Comparison of ENCODE assay signal across 1 cellular context in the genomic region with DNA sequence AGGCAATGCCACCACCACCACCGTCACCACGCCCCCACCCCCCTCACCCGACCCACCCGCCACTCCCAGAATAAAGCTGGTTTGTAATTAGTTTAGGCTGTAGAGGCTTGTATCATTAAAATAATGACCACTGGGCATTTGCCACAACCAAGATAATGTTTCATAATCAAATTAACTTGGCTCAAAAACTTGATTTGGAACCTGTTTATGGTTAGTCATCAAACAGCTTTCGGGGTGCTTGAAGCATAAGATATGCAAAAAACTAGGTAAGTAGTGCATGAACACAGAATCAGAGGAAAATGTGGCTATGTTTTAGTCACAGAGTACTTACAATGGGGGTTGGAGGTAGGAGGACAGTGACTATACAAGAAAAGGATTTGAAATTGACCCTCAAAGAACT.
TF ChIP-seq lines count a peak whose summit lies in the region.

No MANE protein-coding gene starts in this region.

TF ChIP-seq in SK-N-SH, 30 proteins besides CTCF, POLR2A, EP300 and RAD21 (continued from another document):
- TF ChIP-seq TEAD4 (IDR thresholded peaks at IDR 0.05; ENCODE audit: borderline replicate concordance, insufficient read depth) (no peak), EZH2phosphoT487 (IDR thresholded peaks at IDR 0.05; ENCODE audit: borderline replicate concordance, low read depth) (no peak), FOXJ3 (CRISPR knock-in tag; IDR thresholded peaks at IDR 0.05) (no peak), ELF1 (IDR thresholded peaks at IDR 0.05) (no peak), FOSL2 (IDR thresholded peaks at IDR 0.05; ENCODE audit: borderline replicate concordance, low read depth) (no peak), POLR2AphosphoS5 (IDR thresholded peaks at IDR 0.05; ENCODE audit: low read depth, low read length) (no peak), GATA2 (CRISPR knock-in tag; IDR thresholded peaks at IDR 0.05) (no peak), TCF12 (IDR thresholded peaks at IDR 0.05) (no peak)
- TF ChIP-seq, protein P1, sequence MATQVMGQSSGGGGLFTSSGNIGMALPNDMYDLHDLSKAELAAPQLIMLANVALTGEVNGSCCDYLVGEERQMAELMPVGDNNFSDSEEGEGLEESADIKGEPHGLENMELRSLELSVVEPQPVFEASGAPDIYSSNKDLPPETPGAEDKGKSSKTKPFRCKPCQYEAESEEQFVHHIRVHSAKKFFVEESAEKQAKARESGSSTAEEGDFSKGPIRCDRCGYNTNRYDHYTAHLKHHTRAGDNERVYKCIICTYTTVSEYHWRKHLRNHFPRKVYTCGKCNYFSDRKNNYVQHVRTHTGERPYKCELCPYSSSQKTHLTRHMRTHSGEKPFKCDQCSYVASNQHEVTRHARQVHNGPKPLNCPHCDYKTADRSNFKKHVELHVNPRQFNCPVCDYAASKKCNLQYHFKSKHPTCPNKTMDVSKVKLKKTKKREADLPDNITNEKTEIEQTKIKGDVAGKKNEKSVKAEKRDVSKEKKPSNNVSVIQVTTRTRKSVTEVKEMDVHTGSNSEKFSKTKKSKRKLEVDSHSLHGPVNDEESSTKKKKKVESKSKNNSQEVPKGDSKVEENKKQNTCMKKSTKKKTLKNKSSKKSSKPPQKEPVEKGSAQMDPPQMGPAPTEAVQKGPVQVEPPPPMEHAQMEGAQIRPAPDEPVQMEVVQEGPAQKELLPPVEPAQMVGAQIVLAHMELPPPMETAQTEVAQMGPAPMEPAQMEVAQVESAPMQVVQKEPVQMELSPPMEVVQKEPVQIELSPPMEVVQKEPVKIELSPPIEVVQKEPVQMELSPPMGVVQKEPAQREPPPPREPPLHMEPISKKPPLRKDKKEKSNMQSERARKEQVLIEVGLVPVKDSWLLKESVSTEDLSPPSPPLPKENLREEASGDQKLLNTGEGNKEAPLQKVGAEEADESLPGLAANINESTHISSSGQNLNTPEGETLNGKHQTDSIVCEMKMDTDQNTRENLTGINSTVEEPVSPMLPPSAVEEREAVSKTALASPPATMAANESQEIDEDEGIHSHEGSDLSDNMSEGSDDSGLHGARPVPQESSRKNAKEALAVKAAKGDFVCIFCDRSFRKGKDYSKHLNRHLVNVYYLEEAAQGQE (IDR thresholded peaks at IDR 0.05; ENCODE audit: low read depth, low read length), result no peak
